Comparison of ENCODE assay signal across 16 cellular contexts in the genomic region with DNA sequence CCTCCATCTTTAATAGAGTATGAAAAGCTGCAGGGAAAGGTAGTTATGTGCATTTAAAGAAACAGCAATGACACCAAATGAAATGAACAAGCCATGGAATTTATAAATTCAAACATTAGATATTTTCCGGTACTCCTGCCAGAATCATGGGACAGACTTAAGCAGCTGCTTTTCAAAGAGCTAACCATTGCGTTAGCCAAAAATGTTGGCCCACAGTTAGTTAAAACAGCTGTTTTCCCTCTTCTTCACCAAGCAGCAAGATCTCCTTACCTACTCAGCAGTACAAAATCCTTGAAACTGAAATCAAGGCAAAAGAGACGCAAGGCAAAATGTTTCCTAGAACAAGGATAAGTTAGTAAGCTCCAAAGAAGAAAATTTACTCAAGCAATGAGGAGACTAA.
DNase-seq lines count a peak whose midpoint lies in the region; ATAC-seq and TF ChIP-seq lines count a peak whose summit lies in the region.
"Had no signal": no experiment of that assay in that cellular context is flagged by ENCODE, and none has a peak within 500 bp of the region (broad histone marks: within the 10 kb centered on the region; RNA-seq: fewer than 3 reads in every experiment).

No MANE protein-coding gene starts in this region.

- intact Hi-C loops in Right ventricle myocardium superior (cut with DNase I) = no loop called here

- peaks cover 24% of the 10 kb centered on the region for H3K36me3 Mint-ChIP-seq in mesothelial cell of epicardium
- H3K36me3 Mint-ChIP-seq in activated T-cell treated with anti-CD3 and anti-CD28 coated beads, Interleukin-2, amount 50 U/mL, for 72 hours (ENCODE audit: insufficient read depth in 2 of 2) = no peaks in the 10 kb centered on the region

- H3K4me1 Mint-ChIP-seq in mesothelial cell of epicardium = no peaks in the 10 kb centered on the region
- no peaks in the 10 kb centered on the region for H3K4me1 Mint-ChIP-seq in activated T-cell treated with anti-CD3 and anti-CD28 coated beads, Interleukin-2, amount 50 U/mL, for 72 hours (ENCODE audit: low read depth)

- H3K36me3 ChIP-seq in right atrium auricular region (peaks cover 9% of the 10 kb centered on the region), gastroesophageal sphincter (peaks cover 0 to 19% of the 10 kb centered on the region in 2 donors)
- H3K36me3 ChIP-seq: MG63 had no signal

- H3K27ac ChIP-seq in right atrium auricular region (no peak overlapping the region), gastroesophageal sphincter (peak overlapping the region in 1 of 4 donors; percentile 39), foreskin keratinocyte (no peak overlapping the region)
- H3K27ac ChIP-seq: BLaER1 treated with 17β-estradiol and CSF1 and Interleukin-3, amounts not matched to agents 10 nM and 100 nM; GM23248 had no signal

- H3K27me3 Mint-ChIP-seq in mesothelial cell of epicardium (ENCODE audit: low read depth) = no peaks in the 10 kb centered on the region
- no peaks in the 10 kb centered on the region for H3K27me3 Mint-ChIP-seq in activated T-cell treated with anti-CD3 and anti-CD28 coated beads, Interleukin-2, amount 50 U/mL, for 72 hours (ENCODE audit: low read depth)

- no peaks in the 10 kb centered on the region for H3K4me1 ChIP-seq in right atrium auricular region
- peaks cover 0 to 10% (median 0%) of the 10 kb centered on the region in 3 donors for H3K4me1 ChIP-seq in gastroesophageal sphincter
- H3K4me1 ChIP-seq in foreskin keratinocyte = no peaks in the 10 kb centered on the region

- H3K4me3 Mint-ChIP-seq in mesothelial cell of epicardium = no peak overlapping the region
- no peak overlapping the region for H3K4me3 Mint-ChIP-seq in activated T-cell treated with anti-CD3 and anti-CD28 coated beads, Interleukin-2, amount 50 U/mL, for 72 hours

- TF ChIP-seq POLR2A in gastroesophageal sphincter (IDR thresholded peaks at IDR 0.05) = no peak

- peaks cover 4% of the 10 kb centered on the region for H3K9me3 Mint-ChIP-seq in mesothelial cell of epicardium
- no peaks in the 10 kb centered on the region for H3K9me3 Mint-ChIP-seq in activated T-cell treated with anti-CD3 and anti-CD28 coated beads, Interleukin-2, amount 50 U/mL, for 72 hours

- peak; percentile 52 for ATAC-seq in Right ventricle myocardium superior (ENCODE audit: poor library complexity)
- ATAC-seq in gastroesophageal sphincter = peak; percentile 57
- ATAC-seq in activated T-cell treated with anti-CD3 and anti-CD28 coated beads, Interleukin-2, amount 50 U/mL, for 72 hours (replicated peaks in 1 of 2) = no peak
- no peak for ATAC-seq in foreskin keratinocyte
- ATAC-seq in HG03025 (IDR thresholded peaks at IDR 0.05; ENCODE audit: low FRiP score, unreplicated experiment) = no peak
- ATAC-seq: Panc1 had no signal

- TF ChIP-seq CTCF in right atrium auricular region (IDR thresholded peaks at IDR 0.05) (no peak), gastroesophageal sphincter (IDR thresholded peaks at IDR 0.05) (no peak), mesothelial cell of epicardium (IDR thresholded peaks at IDR 0.05; ENCODE audit: unreplicated experiment) (no peak), foreskin keratinocyte (conservative IDR thresholded peaks at IDR 0.05) (no peak)

- 25 to 28% methylated on average over 3 of the region's 3 CpGs for WGBS in gastroesophageal sphincter (ENCODE audit: low coverage in 1 of 2), 2 donors

- TF ChIP-seq EP300 in gastroesophageal sphincter (IDR thresholded peaks at IDR 0.05) = no peak

- H3K4me3 ChIP-seq in right atrium auricular region (no peak overlapping the region), gastroesophageal sphincter (no peak overlapping the region)
- H3K4me3 ChIP-seq: BLaER1 treated with 17β-estradiol and CSF1 and Interleukin-3, amounts not matched to agents 10 nM and 100 nM; GM23248; MG63 had no signal

- DNase-seq in Right ventricle myocardium superior = no peak
- no peak for DNase-seq in right atrium auricular region (ENCODE audit: low spot score)
- no peak for DNase-seq in mesothelial cell of epicardium (ENCODE audit: low spot score in 2 of 2, unreplicated experiment in 2 of 2)
- DNase-seq in NOMO-1 (lab: John Stamatoyannopoulos, UW; ENCODE audit: unreplicated experiment in 2 of 2) = no peak
- no peak for DNase-seq in activated T-cell treated with anti-CD3 and anti-CD28 coated beads, Interleukin-2, amount 50 U/mL, for 72 hours
- DNase-seq in foreskin keratinocyte = no peak
- DNase-seq: DMS79 treated with DMSO at 0.1 percent for 48 hours, GM23248, MG63, NCI-H1092 treated with DMSO at 0.1 percent for 48 hours, NCI-H2081 treated with DMSO at 0.1 percent for 48 hours, NCI-H524 had no signal

- peak overlapping the region; percentile 10 for H3K27ac Mint-ChIP-seq in mesothelial cell of epicardium
- no peak overlapping the region for H3K27ac Mint-ChIP-seq in activated T-cell treated with anti-CD3 and anti-CD28 coated beads, Interleukin-2, amount 50 U/mL, for 72 hours

- no peaks in the 10 kb centered on the region for H3K27me3 ChIP-seq in right atrium auricular region
- no peaks in the 10 kb centered on the region for H3K27me3 ChIP-seq in gastroesophageal sphincter
- no peaks in the 10 kb centered on the region for H3K27me3 ChIP-seq in foreskin keratinocyte
- H3K27me3 ChIP-seq: BLaER1 treated with 17β-estradiol and CSF1 and Interleukin-3, amounts not matched to agents 10 nM and 100 nM; MG63 had no signal

- no peaks in the 10 kb centered on the region for H3K9me3 ChIP-seq in right atrium auricular region
- H3K9me3 ChIP-seq in gastroesophageal sphincter = no peaks in the 10 kb centered on the region
- H3K9me3 ChIP-seq: BLaER1 treated with 17β-estradiol and CSF1 and Interleukin-3, amounts not matched to agents 10 nM and 100 nM; MG63 had no signal

Comparison
In these comparisons a context has a peak if more than half of its experiments do, and no peak if none do; other contexts are left out.
1. ATAC-seq: peak in Right ventricle myocardium superior (single experiment) and gastroesophageal sphincter (single experiment); none in activated T-cell treated with anti-CD3 and anti-CD28 coated beads, Interleukin-2, amount 50 U/mL, for 72 hours (0 of 2), foreskin keratinocyte (single experiment) and HG03025 (single experiment).